Comparison of ENCODE assay signal across 9 cellular contexts in the genomic region with DNA sequence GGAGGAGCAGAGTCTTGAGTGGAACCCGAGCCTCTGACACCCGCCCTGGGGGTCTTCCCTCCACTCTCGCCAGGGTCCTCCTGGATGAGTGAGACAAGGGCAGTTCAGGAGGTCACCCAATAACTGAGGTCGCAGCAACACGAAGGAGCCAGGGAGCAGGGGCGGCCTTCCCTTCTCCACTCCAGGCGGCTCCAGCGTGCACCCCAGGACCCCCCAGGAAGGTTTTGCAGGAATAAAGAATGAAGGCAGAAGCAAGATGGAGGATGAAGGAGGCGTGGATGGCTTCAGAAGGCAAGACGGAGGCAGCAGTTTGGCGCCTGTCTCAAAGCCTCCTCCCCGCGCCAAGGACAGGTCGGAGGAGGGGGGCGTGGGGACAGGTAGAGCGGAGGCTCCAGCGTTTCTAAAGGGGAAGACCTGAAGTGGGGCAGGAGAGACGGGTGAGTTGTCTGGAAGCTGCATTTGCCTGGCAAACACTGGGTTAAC. TPM values are rescaled to one million over a fixed set of nuclear protein-coding genes. Genes with fewer than 3 reads are reported as not detected.
A peak's percentile ranks its signal among the peaks of the same experiment; 100 is the strongest.
DNase-seq lines count a peak whose midpoint lies in the region; ATAC-seq lines count a peak whose summit lies in the region.
"Had no signal": no experiment of that assay in that cellular context is flagged by ENCODE, and none has a peak within 500 bp of the region (broad histone marks: within the 10 kb centered on the region; RNA-seq: fewer than 3 reads in every experiment).

No MANE protein-coding gene starts in this region.

- H3K9me3 ChIP-seq in subcutaneous abdominal adipose tissue (ENCODE audit: control insufficient read depth in 5 of 5, low read length in 5 of 5): no peaks in the 10 kb centered on the region
- H3K9me3 ChIP-seq: mucosa of descending colon had no signal

- no peaks in the 10 kb centered on the region for H3K36me3 ChIP-seq in subcutaneous abdominal adipose tissue (ENCODE audit: control insufficient read depth in 5 of 5, insufficient read depth in 5 of 5, low read length in 5 of 5)

- DNase-seq in T-helper 1 cell (no peak), islet precursor cell (peak; percentile 49), DMS79 (lab: John Stamatoyannopoulos, UW) (no peak), mesenteric fat pad (ENCODE audit: low spot score) (no peak)
- no peak for DNase-seq in activated naive CD4-positive, alpha-beta T cell treated with anti-CD3 and anti-CD28 coated beads, Interleukin-2, amount 50 U/mL, for 72 hours (ENCODE audit: low spot score in 2 of 2)

- H3K9me3 Mint-ChIP-seq in T-helper 1 cell treated with Interleukin-12 subunit alpha and Interleukin-12 subunit beta and Interleukin-4 antibody, amounts not matched to agents 30 μg/mL and 1 μg/mL, for 36 hours: no peaks in the 10 kb centered on the region
- no peaks in the 10 kb centered on the region for H3K9me3 Mint-ChIP-seq in activated naive CD4-positive, alpha-beta T cell treated with anti-CD3 and anti-CD28 coated beads, Interleukin-2, amount 50 U/mL, for 72 hours

- peak overlapping the region; percentile 59 to 89 (median 66) for H3K4me3 ChIP-seq in subcutaneous abdominal adipose tissue (ENCODE audit: low read depth in 1 of 5, low read length in 5 of 5)

- ATAC-seq in activated naive CD4-positive, alpha-beta T cell treated with anti-CD3 and anti-CD28 coated beads, Interleukin-2, amount 50 U/mL, for 72 hours: peak; percentile 2 to 12
- ATAC-seq in GM21526 (IDR thresholded peaks at IDR 0.05; ENCODE audit: low FRiP score, unreplicated experiment): no peak

- no peaks in the 10 kb centered on the region for H3K36me3 Mint-ChIP-seq in T-helper 1 cell treated with Interleukin-12 subunit alpha and Interleukin-12 subunit beta and Interleukin-4 antibody, amounts not matched to agents 30 μg/mL and 1 μg/mL, for 36 hours (ENCODE audit: low read depth)
- H3K36me3 Mint-ChIP-seq in activated naive CD4-positive, alpha-beta T cell treated with anti-CD3 and anti-CD28 coated beads, Interleukin-2, amount 50 U/mL, for 72 hours: no peaks in the 10 kb centered on the region

- H3K27ac ChIP-seq in subcutaneous abdominal adipose tissue (ENCODE audit: low read depth, low read length): no peak overlapping the region

- H3K9ac ChIP-seq in subcutaneous abdominal adipose tissue (ENCODE audit: low read length in 5 of 5): peak overlapping the region in 2 of 5 donors; percentile 16 to 47

- no peak overlapping the region for H3K27ac Mint-ChIP-seq in T-helper 1 cell treated with Interleukin-12 subunit alpha and Interleukin-12 subunit beta and Interleukin-4 antibody, amounts not matched to agents 30 μg/mL and 1 μg/mL, for 36 hours
- H3K27ac Mint-ChIP-seq in activated naive CD4-positive, alpha-beta T cell treated with anti-CD3 and anti-CD28 coated beads, Interleukin-2, amount 50 U/mL, for 72 hours: peak overlapping the region; percentile 40 to 78

- peaks cover 69% of the 10 kb centered on the region for H3K27me3 Mint-ChIP-seq in T-helper 1 cell treated with Interleukin-12 subunit alpha and Interleukin-12 subunit beta and Interleukin-4 antibody, amounts not matched to agents 30 μg/mL and 1 μg/mL, for 36 hours (ENCODE audit: low read depth)

- H3K4me1 Mint-ChIP-seq in T-helper 1 cell treated with Interleukin-12 subunit alpha and Interleukin-12 subunit beta and Interleukin-4 antibody, amounts not matched to agents 30 μg/mL and 1 μg/mL, for 36 hours (ENCODE audit: low read depth): peaks cover 17% of the 10 kb centered on the region

- peaks cover 7 to 26% (median 20%) of the 10 kb centered on the region in 5 donors for H3K27me3 ChIP-seq in subcutaneous abdominal adipose tissue (ENCODE audit: control insufficient read depth in 5 of 5, insufficient read depth in 4 of 5, low read length in 5 of 5)

- peak overlapping the region; percentile 98 for H3K4me3 Mint-ChIP-seq in T-helper 1 cell treated with Interleukin-12 subunit alpha and Interleukin-12 subunit beta and Interleukin-4 antibody, amounts not matched to agents 30 μg/mL and 1 μg/mL, for 36 hours

- peaks cover 3 to 29% (median 25%) of the 10 kb centered on the region in 5 donors for H3K4me1 ChIP-seq in subcutaneous abdominal adipose tissue (ENCODE audit: control insufficient read depth in 5 of 5, insufficient read depth in 5 of 5, low read length in 5 of 5)

RNA-seq across cellular contexts. Expression of gene ITM2C, which starts 0.6 kb away (rescaled TPM):
- 10 to 100 TPM; 18.4 to 90.2 TPM for total RNA-seq in activated naive CD4-positive, alpha-beta T cell treated with anti-CD3 and anti-CD28 coated beads, Interleukin-2, amount 50 U/mL, for 72 hours
- 27.1 TPM for total RNA-seq in mesenteric fat pad
